1 cellular context compared by ENCODE assay signal in the genomic region with DNA sequence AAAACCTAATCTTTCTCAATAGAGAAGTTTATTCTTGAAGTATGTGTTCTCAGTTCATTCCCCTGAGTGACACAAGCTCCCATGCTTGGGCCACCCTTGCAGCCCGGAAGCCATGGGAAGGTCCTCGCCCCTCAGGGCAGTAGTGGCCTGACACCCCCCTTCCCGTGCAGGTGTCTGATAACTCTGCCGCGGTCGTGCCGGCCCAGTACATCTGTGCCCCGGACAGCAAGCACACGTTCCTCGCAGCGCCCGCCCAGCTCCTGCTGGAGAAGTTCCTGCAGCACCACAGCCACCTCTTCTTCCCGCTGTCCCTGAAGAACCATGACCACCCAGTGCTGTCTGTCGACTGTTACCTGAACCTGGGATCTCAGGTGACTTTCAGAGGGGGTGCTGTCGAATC.
TF ChIP-seq lines count a peak whose summit lies in the region.

No MANE protein-coding gene starts in this region.

TF ChIP-seq in K562, 482 proteins besides CTCF, POLR2A, EP300 and RAD21 (continued from another document):
- no peak for TF ChIP-seq TOE1 (IDR thresholded peaks at IDR 0.05; ENCODE audit: borderline replicate concordance)
- no peak for TF ChIP-seq TOE1 (CRISPR knock-in tag; IDR thresholded peaks at IDR 0.05; ENCODE audit: borderline replicate concordance, low read depth)
- no peak for TF ChIP-seq HMG20B (CRISPR knock-in tag; IDR thresholded peaks at IDR 0.05)
- TF ChIP-seq, protein P1, sequence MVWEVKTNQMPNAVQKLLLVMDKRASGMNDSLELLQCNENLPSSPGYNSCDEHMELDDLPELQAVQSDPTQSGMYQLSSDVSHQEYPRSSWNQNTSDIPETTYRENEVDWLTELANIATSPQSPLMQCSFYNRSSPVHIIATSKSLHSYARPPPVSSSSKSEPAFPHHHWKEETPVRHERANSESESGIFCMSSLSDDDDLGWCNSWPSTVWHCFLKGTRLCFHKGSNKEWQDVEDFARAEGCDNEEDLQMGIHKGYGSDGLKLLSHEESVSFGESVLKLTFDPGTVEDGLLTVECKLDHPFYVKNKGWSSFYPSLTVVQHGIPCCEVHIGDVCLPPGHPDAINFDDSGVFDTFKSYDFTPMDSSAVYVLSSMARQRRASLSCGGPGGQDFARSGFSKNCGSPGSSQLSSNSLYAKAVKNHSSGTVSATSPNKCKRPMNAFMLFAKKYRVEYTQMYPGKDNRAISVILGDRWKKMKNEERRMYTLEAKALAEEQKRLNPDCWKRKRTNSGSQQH (CRISPR knock-in tag; IDR thresholded peaks at IDR 0.05), result no peak
